1 cellular context compared by ENCODE assay signal in genomic region chrX:30643313-30643821, GRCh38.
TF ChIP-seq lines count a peak whose summit lies in the region.

No MANE protein-coding gene starts in this region.

TF ChIP-seq in HepG2, 621 proteins besides CTCF, POLR2A, EP300 and RAD21 (continued from another document and continues in another):
- TF ChIP-seq ZNF414 (CRISPR knock-in tag; IDR thresholded peaks at IDR 0.05) (no peak), ELF4 (CRISPR knock-in tag; IDR thresholded peaks at IDR 0.05; ENCODE audit: borderline replicate concordance) (no peak), THAP9 (CRISPR knock-in tag; IDR thresholded peaks at IDR 0.05; ENCODE audit: borderline replicate concordance) (no peak), NFIC (IDR thresholded peaks at IDR 0.05; ENCODE audit: low read length) (peak; percentile 89), BCLAF1 (IDR thresholded peaks at IDR 0.05) (no peak), TAF1 (CRISPR knock-in tag; IDR thresholded peaks at IDR 0.05) (no peak; the same call in 1 of the 2 replicates), PRPF4 (IDR thresholded peaks at IDR 0.05; ENCODE audit: low read depth, low read length, poor library complexity, severe bottlenecking) (no peak), DNMT1 (CRISPR knock-in tag; IDR thresholded peaks at IDR 0.05) (no peak), ELF3 (CRISPR knock-in tag; IDR thresholded peaks at IDR 0.05) (peak; percentile 90), TCF12 (IDR thresholded peaks at IDR 0.05) (no peak), TCF12 (CRISPR knock-in tag; IDR thresholded peaks at IDR 0.05) (0 out of 2 replicates have a peak, but pooled peaks have one; percentile 29), NKX3-1 (CRISPR knock-in tag; IDR thresholded peaks at IDR 0.05) (peak; percentile 61; the same call in 1 of the 2 replicates), POLR2G (IDR thresholded peaks at IDR 0.05; ENCODE audit: low read depth, low read length) (peak; percentile 39; the same call in 1 of the 2 replicates), EED (CRISPR knock-in tag; IDR thresholded peaks at IDR 0.05) (no peak), ZBTB7B (CRISPR knock-in tag; IDR thresholded peaks at IDR 0.05) (no peak), SRY (CRISPR knock-in tag; IDR thresholded peaks at IDR 0.05) (no peak), CREB1 (IDR thresholded peaks at IDR 0.05) (peak; percentile 31; the same call in 1 of the 2 replicates), CREB1 (CRISPR knock-in tag; IDR thresholded peaks at IDR 0.05) (peak; percentile 82), SMC3 (IDR thresholded peaks at IDR 0.05; ENCODE audit: low read length) (no peak), KDM3A (CRISPR knock-in tag; IDR thresholded peaks at IDR 0.05; ENCODE audit: low read depth) (no peak), ZNF644 (CRISPR knock-in tag; IDR thresholded peaks at IDR 0.05; ENCODE audit: low read depth) (no peak), SRSF4 (IDR thresholded peaks at IDR 0.05; ENCODE audit: low read depth, low read length, poor library complexity, severe bottlenecking) (no peak), HMGXB3 (CRISPR knock-in tag; IDR thresholded peaks at IDR 0.05; ENCODE audit: borderline replicate concordance) (no peak), E2F5 (CRISPR knock-in tag; conservative IDR thresholded peaks at IDR 0.05) (no peak), ZGPAT (CRISPR knock-in tag; IDR thresholded peaks at IDR 0.05) (peak; percentile 85), NFKBIZ (CRISPR knock-in tag; IDR thresholded peaks at IDR 0.05) (peak; percentile 71; the same call in 1 of the 2 replicates), ZNF20 (CRISPR knock-in tag; IDR thresholded peaks at IDR 0.05) (no peak), ZNF746 (CRISPR knock-in tag; IDR thresholded peaks at IDR 0.05) (no peak), ZNF329 (CRISPR knock-in tag; IDR thresholded peaks at IDR 0.05; ENCODE audit: low read depth) (no peak), ZNF337 (CRISPR knock-in tag; IDR thresholded peaks at IDR 0.05; ENCODE audit: borderline replicate concordance, low read depth) (no peak), ZFY (CRISPR knock-in tag; IDR thresholded peaks at IDR 0.05) (no peak), ATRX (CRISPR knock-in tag; IDR thresholded peaks at IDR 0.05; ENCODE audit: borderline replicate concordance) (no peak), SMAD9 (CRISPR knock-in tag; IDR thresholded peaks at IDR 0.05) (no peak), ZNF441 (CRISPR knock-in tag; IDR thresholded peaks at IDR 0.05; ENCODE audit: borderline replicate concordance) (no peak), PCBP1 (IDR thresholded peaks at IDR 0.05; ENCODE audit: borderline replicate concordance, low read depth, low read length) (no peak), ZNF121 (CRISPR knock-in tag; IDR thresholded peaks at IDR 0.05) (no peak), THAP11 (CRISPR knock-in tag; IDR thresholded peaks at IDR 0.05) (peak; percentile 36; the same call in 1 of the 2 replicates), ZNF670 (CRISPR knock-in tag; IDR thresholded peaks at IDR 0.05; ENCODE audit: borderline replicate concordance) (no peak), MED8 (CRISPR knock-in tag; IDR thresholded peaks at IDR 0.05; ENCODE audit: insufficient replicate concordance) (peak; percentile 73), MED13 (CRISPR knock-in tag; IDR thresholded peaks at IDR 0.05) (peak; percentile 73; the same call in 1 of the 2 replicates), MXD3 (CRISPR knock-in tag; IDR thresholded peaks at IDR 0.05) (no peak)
- TF ChIP-seq, protein P1, sequence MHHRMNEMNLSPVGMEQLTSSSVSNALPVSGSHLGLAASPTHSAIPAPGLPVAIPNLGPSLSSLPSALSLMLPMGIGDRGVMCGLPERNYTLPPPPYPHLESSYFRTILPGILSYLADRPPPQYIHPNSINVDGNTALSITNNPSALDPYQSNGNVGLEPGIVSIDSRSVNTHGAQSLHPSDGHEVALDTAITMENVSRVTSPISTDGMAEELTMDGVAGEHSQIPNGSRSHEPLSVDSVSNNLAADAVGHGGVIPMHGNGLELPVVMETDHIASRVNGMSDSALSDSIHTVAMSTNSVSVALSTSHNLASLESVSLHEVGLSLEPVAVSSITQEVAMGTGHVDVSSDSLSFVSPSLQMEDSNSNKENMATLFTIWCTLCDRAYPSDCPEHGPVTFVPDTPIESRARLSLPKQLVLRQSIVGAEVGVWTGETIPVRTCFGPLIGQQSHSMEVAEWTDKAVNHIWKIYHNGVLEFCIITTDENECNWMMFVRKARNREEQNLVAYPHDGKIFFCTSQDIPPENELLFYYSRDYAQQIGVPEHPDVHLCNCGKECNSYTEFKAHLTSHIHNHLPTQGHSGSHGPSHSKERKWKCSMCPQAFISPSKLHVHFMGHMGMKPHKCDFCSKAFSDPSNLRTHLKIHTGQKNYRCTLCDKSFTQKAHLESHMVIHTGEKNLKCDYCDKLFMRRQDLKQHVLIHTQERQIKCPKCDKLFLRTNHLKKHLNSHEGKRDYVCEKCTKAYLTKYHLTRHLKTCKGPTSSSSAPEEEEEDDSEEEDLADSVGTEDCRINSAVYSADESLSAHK (CRISPR knock-in tag; IDR thresholded peaks at IDR 0.05; ENCODE audit: borderline replicate concordance) = no peak
- TF ChIP-seq, protein P2, sequence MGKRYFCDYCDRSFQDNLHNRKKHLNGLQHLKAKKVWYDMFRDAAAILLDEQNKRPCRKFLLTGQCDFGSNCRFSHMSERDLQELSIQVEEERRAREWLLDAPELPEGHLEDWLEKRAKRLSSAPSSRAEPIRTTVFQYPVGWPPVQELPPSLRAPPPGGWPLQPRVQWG (CRISPR knock-in tag; IDR thresholded peaks at IDR 0.05; ENCODE audit: borderline replicate concordance, low read depth) = no peak
- TF ChIP-seq, protein P3, sequence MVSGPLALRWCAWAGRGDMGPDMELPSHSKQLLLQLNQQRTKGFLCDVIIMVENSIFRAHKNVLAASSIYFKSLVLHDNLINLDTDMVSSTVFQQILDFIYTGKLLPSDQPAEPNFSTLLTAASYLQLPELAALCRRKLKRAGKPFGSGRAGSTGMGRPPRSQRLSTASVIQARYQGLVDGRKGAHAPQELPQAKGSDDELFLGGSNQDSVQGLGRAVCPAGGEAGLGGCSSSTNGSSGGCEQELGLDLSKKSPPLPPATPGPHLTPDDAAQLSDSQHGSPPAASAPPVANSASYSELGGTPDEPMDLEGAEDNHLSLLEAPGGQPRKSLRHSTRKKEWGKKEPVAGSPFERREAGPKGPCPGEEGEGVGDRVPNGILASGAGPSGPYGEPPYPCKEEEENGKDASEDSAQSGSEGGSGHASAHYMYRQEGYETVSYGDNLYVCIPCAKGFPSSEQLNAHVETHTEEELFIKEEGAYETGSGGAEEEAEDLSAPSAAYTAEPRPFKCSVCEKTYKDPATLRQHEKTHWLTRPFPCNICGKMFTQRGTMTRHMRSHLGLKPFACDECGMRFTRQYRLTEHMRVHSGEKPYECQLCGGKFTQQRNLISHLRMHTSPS (CRISPR knock-in tag; IDR thresholded peaks at IDR 0.05; ENCODE audit: low read depth) = peak; percentile 60; the same call in 1 of the 2 replicates
- TF ChIP-seq, protein P4, sequence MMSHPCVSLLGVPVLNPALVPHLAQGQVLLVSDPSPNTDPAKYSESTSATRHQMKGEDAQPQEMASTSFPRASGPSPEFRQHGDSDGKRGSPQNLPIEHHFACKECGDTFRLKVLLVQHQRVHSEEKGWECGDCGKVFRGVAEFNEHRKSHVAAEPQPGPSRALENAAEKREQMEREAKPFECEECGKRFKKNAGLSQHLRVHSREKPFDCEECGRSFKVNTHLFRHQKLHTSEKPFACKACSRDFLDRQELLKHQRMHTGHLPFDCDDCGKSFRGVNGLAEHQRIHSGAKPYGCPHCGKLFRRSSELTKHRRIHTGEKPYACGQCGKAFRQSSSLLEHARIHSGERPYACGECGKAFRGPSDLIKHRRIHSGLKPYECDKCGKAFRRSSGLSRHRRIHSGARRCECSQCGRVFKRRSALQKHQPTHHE (CRISPR knock-in tag; IDR thresholded peaks at IDR 0.05; ENCODE audit: borderline replicate concordance) = no peak
